In the genomic region with DNA sequence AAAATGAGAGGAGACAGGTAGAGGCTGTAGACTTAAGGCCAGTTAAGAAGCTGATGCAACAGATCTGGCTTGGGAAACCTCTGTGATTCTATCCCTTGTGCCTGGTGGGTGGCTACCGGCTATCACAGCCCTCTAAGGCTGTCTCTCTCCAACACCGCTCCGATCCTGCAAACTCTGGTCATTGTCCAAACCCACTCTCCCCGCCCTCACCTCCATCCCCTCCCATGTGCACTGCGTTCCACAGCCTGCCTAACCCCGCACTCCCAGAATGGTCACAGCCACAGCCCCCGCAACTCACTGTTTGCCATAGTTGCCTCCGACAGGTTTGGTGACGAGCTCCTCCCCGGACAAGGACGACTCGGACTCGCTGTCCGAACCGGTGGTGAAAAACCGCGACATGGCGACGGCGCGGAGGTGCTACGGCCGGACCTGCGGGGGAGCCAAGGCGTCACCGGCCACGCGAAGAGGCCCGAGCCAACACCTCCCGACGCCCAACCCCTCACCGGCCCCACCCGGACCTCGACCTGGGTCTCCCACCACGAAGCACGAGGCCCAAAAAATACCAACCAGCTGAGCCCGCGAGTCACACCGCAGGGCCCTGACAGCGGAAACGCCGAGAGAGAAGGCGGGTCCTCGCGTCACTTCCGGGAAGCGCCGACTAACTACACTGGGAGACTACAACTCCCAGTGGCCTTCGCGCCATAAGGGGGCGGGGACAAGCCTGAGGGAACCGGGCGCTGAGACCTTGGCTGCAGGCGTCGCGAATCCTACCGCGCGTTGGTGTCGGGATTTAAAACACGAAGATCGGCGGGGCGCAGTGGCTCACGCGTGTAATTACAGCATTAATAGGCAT, we compare ENCODE assay signal across 8 cellular contexts. TPM values are rescaled to one million over a fixed set of nuclear protein-coding genes. Genes with fewer than 3 reads are reported as not detected.
DNase-seq lines count a peak whose midpoint lies in the region; ATAC-seq, FAIRE-seq and TF ChIP-seq lines count a peak whose summit lies in the region.
"Not testable (repeated sequence)": the region's sequence is repeated elsewhere in the genome, so short reads cannot be mapped to it uniquely, and the experiment has no call there.

A gene with protein sequence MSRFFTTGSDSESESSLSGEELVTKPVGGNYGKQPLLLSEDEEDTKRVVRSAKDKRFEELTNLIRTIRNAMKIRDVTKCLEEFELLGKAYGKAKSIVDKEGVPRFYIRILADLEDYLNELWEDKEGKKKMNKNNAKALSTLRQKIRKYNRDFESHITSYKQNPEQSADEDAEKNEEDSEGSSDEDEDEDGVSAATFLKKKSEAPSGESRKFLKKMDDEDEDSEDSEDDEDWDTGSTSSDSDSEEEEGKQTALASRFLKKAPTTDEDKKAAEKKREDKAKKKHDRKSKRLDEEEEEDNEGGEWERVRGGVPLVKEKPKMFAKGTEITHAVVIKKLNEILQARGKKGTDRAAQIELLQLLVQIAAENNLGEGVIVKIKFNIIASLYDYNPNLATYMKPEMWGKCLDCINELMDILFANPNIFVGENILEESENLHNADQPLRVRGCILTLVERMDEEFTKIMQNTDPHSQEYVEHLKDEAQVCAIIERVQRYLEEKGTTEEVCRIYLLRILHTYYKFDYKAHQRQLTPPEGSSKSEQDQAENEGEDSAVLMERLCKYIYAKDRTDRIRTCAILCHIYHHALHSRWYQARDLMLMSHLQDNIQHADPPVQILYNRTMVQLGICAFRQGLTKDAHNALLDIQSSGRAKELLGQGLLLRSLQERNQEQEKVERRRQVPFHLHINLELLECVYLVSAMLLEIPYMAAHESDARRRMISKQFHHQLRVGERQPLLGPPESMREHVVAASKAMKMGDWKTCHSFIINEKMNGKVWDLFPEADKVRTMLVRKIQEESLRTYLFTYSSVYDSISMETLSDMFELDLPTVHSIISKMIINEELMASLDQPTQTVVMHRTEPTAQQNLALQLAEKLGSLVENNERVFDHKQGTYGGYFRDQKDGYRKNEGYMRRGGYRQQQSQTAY (minus strand): TSS at position 622 of the 853 bp plus-strand sequence. CDS start 223 bp downstream, at position 399.

- TF ChIP-seq POLR2A in GM12892 (IDR thresholded peaks at IDR 0.05; ENCODE audit: low read depth, low read length); tibial nerve (IDR thresholded peaks at IDR 0.05): not testable (repeated sequence)

- TF ChIP-seq CTCF in astrocyte of the spinal cord (IDR thresholded peaks at IDR 0.05; ENCODE audit: low read depth, low read length); nephron (IDR thresholded peaks at IDR 0.05; ENCODE audit: unreplicated experiment in 3 of 3); tibial nerve (IDR thresholded peaks at IDR 0.05): not testable (repeated sequence)

- not testable (repeated sequence) for H3K4me3 ChIP-seq in SJCRH30
- H3K4me3 ChIP-seq in astrocyte of the spinal cord (ENCODE audit: low read depth, low read length) (peak within 1 kb of the TSS; percentile 39), tibial nerve (peak within 1 kb of the TSS in 1 of 4 donors; percentile 26)

- not testable (repeated sequence) for H3K9me3 ChIP-seq in SJCRH30 (replicated peaks); tibial nerve

- H3K4me1 ChIP-seq in SJCRH30, tibial nerve: not testable (repeated sequence)

- not testable (repeated sequence) for H3K36me3 ChIP-seq in SJCRH30, tibial nerve

- not testable (repeated sequence) for H3K36me3 Mint-ChIP-seq in nephron (ENCODE audit: low read depth)

- H3K27ac ChIP-seq in SJCRH30, tibial nerve: not testable (repeated sequence)

- H3K27me3 ChIP-seq in SJCRH30, tibial nerve: not testable (repeated sequence)

- not testable (repeated sequence) for H3K9me3 Mint-ChIP-seq in nephron

- ATAC-seq in GM21619 (IDR thresholded peaks at IDR 0.05; ENCODE audit: unreplicated experiment) (peak; percentile 96), HG03175 (IDR thresholded peaks at IDR 0.05; ENCODE audit: unreplicated experiment) (peak; percentile 97), Right ventricle myocardium superior (ENCODE audit: poor library complexity) (peak; percentile 100)

- H3K27me3 Mint-ChIP-seq in nephron (ENCODE audit: low read depth), result not testable (repeated sequence)

- H3K4me3 Mint-ChIP-seq in nephron, result peak within 1 kb of the TSS; percentile 69 to 72 (median 70)

- DNase-seq in GM12892 (ENCODE audit: insufficient read length); SJCRH30; astrocyte of the spinal cord (ENCODE audit: low read depth, low spot score); Right ventricle myocardium superior; tibial nerve (ENCODE audit: low spot score in 2 of 2): not testable (repeated sequence)

- TF ChIP-seq EP300 in tibial nerve (IDR thresholded peaks at IDR 0.05), result not testable (repeated sequence)

- not testable (repeated sequence) for H3K4me1 Mint-ChIP-seq in nephron

- WGBS in tibial nerve, 2 donors, result no CpG with 5 or more reads among the region's 66 CpGs

- in situ Hi-C loops in astrocyte of the spinal cord (cut with HindIII; ENCODE audit: low sequenced_read_pairs), result not testable (repeated sequence)

- intact Hi-C loops in Right ventricle myocardium superior (cut with DNase I), result not testable (repeated sequence)

- FAIRE-seq in GM12892 (lab: Jason Lieb, UNC), result peak; percentile 88

- not testable (repeated sequence) for H3K27ac Mint-ChIP-seq in nephron

RNA-seq across cellular contexts. Expression of the gene that starts here (rescaled TPM):
- 8.3 TPM for polyA plus RNA-seq in GM12892 (2012; ENCODE audit: missing spikeins)
- total RNA-seq in SJCRH30 (2014; rRNA removed; shearing (Covaris generic)), result 39.9 and 44.6 TPM in 2 replicates
- total RNA-seq in Right ventricle myocardium superior (24.7 TPM), tibial nerve (100 to 1,000 TPM; 185 to 265 (median 230) TPM)
